1 cellular context compared by ENCODE assay signal in genomic region chr12:109097435-109098141, GRCh38.
A peak's percentile ranks its signal among the peaks of the same experiment; 100 is the strongest.
TF ChIP-seq lines count a peak whose summit lies in the region.

UNG (plus strand) TSS chr12:109097597; CDS start chr12:109097680, 83 bp downstream.

TF ChIP-seq in K562, 482 proteins besides CTCF, POLR2A, EP300 and RAD21 (continued from another document and continues in another):
- TF ChIP-seq, protein P1, sequence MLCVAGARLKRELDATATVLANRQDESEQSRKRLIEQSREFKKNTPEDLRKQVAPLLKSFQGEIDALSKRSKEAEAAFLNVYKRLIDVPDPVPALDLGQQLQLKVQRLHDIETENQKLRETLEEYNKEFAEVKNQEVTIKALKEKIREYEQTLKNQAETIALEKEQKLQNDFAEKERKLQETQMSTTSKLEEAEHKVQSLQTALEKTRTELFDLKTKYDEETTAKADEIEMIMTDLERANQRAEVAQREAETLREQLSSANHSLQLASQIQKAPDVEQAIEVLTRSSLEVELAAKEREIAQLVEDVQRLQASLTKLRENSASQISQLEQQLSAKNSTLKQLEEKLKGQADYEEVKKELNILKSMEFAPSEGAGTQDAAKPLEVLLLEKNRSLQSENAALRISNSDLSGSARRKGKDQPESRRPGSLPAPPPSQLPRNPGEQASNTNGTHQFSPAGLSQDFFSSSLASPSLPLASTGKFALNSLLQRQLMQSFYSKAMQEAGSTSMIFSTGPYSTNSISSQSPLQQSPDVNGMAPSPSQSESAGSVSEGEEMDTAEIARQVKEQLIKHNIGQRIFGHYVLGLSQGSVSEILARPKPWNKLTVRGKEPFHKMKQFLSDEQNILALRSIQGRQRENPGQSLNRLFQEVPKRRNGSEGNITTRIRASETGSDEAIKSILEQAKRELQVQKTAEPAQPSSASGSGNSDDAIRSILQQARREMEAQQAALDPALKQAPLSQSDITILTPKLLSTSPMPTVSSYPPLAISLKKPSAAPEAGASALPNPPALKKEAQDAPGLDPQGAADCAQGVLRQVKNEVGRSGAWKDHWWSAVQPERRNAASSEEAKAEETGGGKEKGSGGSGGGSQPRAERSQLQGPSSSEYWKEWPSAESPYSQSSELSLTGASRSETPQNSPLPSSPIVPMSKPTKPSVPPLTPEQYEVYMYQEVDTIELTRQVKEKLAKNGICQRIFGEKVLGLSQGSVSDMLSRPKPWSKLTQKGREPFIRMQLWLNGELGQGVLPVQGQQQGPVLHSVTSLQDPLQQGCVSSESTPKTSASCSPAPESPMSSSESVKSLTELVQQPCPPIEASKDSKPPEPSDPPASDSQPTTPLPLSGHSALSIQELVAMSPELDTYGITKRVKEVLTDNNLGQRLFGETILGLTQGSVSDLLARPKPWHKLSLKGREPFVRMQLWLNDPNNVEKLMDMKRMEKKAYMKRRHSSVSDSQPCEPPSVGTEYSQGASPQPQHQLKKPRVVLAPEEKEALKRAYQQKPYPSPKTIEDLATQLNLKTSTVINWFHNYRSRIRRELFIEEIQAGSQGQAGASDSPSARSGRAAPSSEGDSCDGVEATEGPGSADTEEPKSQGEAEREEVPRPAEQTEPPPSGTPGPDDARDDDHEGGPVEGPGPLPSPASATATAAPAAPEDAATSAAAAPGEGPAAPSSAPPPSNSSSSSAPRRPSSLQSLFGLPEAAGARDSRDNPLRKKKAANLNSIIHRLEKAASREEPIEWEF (CRISPR knock-in tag; IDR thresholded peaks at IDR 0.05): no peak
- TF ChIP-seq TCFL5 (CRISPR knock-in tag; conservative IDR thresholded peaks at IDR 0.05) (no peak), NR2C1 (IDR thresholded peaks at IDR 0.05) (no peak), NR2C1 (tag; IDR thresholded peaks at IDR 0.05) (no peak), SIN3B (IDR thresholded peaks at IDR 0.05; ENCODE audit: low read depth) (peak; percentile 67), EGR1 (conservative IDR thresholded peaks at IDR 0.05) (peak; percentile 33; the same call in 1 of the 2 replicates), ZNF324 (CRISPR knock-in tag; IDR thresholded peaks at IDR 0.05) (no peak), IRF2 (CRISPR knock-in tag; IDR thresholded peaks at IDR 0.05) (no peak), SAFB2 (IDR thresholded peaks at IDR 0.05; ENCODE audit: borderline replicate concordance, low read depth, low read length, severe bottlenecking) (no peak), NFXL1 (CRISPR knock-in tag; IDR thresholded peaks at IDR 0.05) (no peak), CCNT2 (IDR thresholded peaks at IDR 0.05; ENCODE audit: borderline replicate concordance, extremely low read depth, insufficient read length, low read depth, low read length) (no peak), KDM5B (IDR thresholded peaks at IDR 0.05; ENCODE audit: insufficient replicate concordance, low read depth, low read length) (peak; percentile 52), PCBP2 (IDR thresholded peaks at IDR 0.05; ENCODE audit: low read depth, low read length, poor library complexity, severe bottlenecking) (no peak), CEBPG (CRISPR knock-in tag; IDR thresholded peaks at IDR 0.05) (no peak), CEBPG (tag; conservative IDR thresholded peaks at IDR 0.05 in 1 of 2, IDR thresholded peaks at IDR 0.05 in 1 of 2) (no peak), ZNF354B (CRISPR knock-in tag; IDR thresholded peaks at IDR 0.05) (no peak), CBX2 (IDR thresholded peaks at IDR 0.05; ENCODE audit: insufficient read depth, low read length, poor library complexity, severe bottlenecking) (no peak), SRF (CRISPR knock-in tag; IDR thresholded peaks at IDR 0.05) (no peak), PURB (CRISPR knock-in tag; IDR thresholded peaks at IDR 0.05; ENCODE audit: low read depth) (no peak), ZNF76 (CRISPR knock-in tag; IDR thresholded peaks at IDR 0.05; ENCODE audit: borderline replicate concordance) (no peak), RFX1 (IDR thresholded peaks at IDR 0.05) (no peak), CTBP1 (IDR thresholded peaks at IDR 0.05; ENCODE audit: borderline replicate concordance) (no peak), NR4A1 (CRISPR knock-in tag; IDR thresholded peaks at IDR 0.05) (no peak), NR4A1 (tag; IDR thresholded peaks at IDR 0.05) (no peak), IRF1 (CRISPR knock-in tag; IDR thresholded peaks at IDR 0.05; ENCODE audit: borderline replicate concordance) (no peak), XRCC3 (IDR thresholded peaks at IDR 0.05) (no peak), ZNF583 (CRISPR knock-in tag; IDR thresholded peaks at IDR 0.05) (no peak), SMARCE1 (IDR thresholded peaks at IDR 0.05) (no peak), SREBF1 (IDR thresholded peaks at IDR 0.05; ENCODE audit: borderline replicate concordance, low read depth, low read length) (no peak), CTCFL (IDR thresholded peaks at IDR 0.05; ENCODE audit: borderline replicate concordance, insufficient read depth, low read depth, low read length, poor library complexity, severe bottlenecking) (no peak), HMGXB4 (CRISPR knock-in tag; IDR thresholded peaks at IDR 0.05) (no peak), FOXA1 (IDR thresholded peaks at IDR 0.05; ENCODE audit: borderline replicate concordance) (no peak), NR3C1 (CRISPR knock-in tag; IDR thresholded peaks at IDR 0.05) (no peak), ELF2 (CRISPR knock-in tag; IDR thresholded peaks at IDR 0.05) (no peak), FOXK2 (conservative IDR thresholded peaks at IDR 0.05 in 1 of 2, IDR thresholded peaks at IDR 0.05 in 1 of 2; ENCODE audit: low read depth in 2 of 2) (peak; percentile 87 to 90), TBL1XR1 (IDR thresholded peaks at IDR 0.05; ENCODE audit: low read length in 2 of 2) (no peak), ZNF584 (CRISPR knock-in tag; IDR thresholded peaks at IDR 0.05; ENCODE audit: low read depth) (no peak), ZKSCAN8 (CRISPR knock-in tag; IDR thresholded peaks at IDR 0.05) (no peak), CREM (IDR thresholded peaks at IDR 0.05; ENCODE audit: low read depth) (0 out of 2 replicates have a peak, but pooled peaks have one; percentile 18), ZC3H4 (CRISPR knock-in tag; IDR thresholded peaks at IDR 0.05; ENCODE audit: borderline replicate concordance) (no peak), GATAD2A (IDR thresholded peaks at IDR 0.05) (no peak), ZNF263 (CRISPR knock-in tag; IDR thresholded peaks at IDR 0.05; ENCODE audit: borderline replicate concordance) (no peak), USF1 (CRISPR knock-in tag; IDR thresholded peaks at IDR 0.05) (peak; percentile 78)
- TF ChIP-seq, protein P2, sequence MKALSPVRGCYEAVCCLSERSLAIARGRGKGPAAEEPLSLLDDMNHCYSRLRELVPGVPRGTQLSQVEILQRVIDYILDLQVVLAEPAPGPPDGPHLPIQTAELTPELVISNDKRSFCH (CRISPR knock-in tag; IDR thresholded peaks at IDR 0.05): no peak
- TF ChIP-seq, protein P2 (tag; IDR thresholded peaks at IDR 0.05): no peak
- TF ChIP-seq, protein P3, sequence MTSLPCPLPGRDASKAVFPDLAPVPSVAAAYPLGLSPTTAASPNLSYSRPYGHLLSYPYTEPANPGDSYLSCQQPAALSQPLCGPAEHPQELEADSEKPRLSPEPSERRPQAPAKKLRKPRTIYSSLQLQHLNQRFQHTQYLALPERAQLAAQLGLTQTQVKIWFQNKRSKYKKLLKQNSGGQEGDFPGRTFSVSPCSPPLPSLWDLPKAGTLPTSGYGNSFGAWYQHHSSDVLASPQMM (CRISPR knock-in tag; IDR thresholded peaks at IDR 0.05): no peak
- TF ChIP-seq, protein P4, sequence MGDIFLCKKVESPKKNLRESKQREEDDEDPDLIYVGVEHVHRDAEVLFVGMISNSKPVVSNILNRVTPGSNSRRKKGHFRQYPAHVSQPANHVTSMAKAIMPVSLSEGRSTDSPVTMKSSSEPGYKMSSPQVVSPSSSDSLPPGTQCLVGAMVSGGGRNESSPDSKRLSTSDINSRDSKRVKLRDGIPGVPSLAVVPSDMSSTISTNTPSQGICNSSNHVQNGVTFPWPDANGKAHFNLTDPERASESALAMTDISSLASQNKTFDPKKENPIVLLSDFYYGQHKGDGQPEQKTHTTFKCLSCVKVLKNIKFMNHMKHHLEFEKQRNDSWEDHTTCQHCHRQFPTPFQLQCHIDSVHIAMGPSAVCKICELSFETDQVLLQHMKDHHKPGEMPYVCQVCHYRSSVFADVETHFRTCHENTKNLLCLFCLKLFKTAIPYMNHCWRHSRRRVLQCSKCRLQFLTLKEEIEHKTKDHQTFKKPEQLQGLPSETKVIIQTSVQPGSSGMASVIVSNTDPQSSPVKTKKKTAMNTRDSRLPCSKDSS (IDR thresholded peaks at IDR 0.05; ENCODE audit: low read depth, partially characterized antibody): no peak
- TF ChIP-seq, protein P5, sequence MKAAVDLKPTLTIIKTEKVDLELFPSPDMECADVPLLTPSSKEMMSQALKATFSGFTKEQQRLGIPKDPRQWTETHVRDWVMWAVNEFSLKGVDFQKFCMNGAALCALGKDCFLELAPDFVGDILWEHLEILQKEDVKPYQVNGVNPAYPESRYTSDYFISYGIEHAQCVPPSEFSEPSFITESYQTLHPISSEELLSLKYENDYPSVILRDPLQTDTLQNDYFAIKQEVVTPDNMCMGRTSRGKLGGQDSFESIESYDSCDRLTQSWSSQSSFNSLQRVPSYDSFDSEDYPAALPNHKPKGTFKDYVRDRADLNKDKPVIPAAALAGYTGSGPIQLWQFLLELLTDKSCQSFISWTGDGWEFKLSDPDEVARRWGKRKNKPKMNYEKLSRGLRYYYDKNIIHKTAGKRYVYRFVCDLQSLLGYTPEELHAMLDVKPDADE (conservative IDR thresholded peaks at IDR 0.05; ENCODE audit: control insufficient read depth, low read depth, low read length): no peak; the same call in 1 of the 2 replicates
- TF ChIP-seq, protein P6, sequence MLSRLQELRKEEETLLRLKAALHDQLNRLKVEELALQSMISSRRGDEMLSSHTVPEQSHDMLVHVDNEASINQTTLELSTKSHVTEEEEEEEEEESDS (CRISPR knock-in tag; IDR thresholded peaks at IDR 0.05): no peak
- TF ChIP-seq, protein P7, sequence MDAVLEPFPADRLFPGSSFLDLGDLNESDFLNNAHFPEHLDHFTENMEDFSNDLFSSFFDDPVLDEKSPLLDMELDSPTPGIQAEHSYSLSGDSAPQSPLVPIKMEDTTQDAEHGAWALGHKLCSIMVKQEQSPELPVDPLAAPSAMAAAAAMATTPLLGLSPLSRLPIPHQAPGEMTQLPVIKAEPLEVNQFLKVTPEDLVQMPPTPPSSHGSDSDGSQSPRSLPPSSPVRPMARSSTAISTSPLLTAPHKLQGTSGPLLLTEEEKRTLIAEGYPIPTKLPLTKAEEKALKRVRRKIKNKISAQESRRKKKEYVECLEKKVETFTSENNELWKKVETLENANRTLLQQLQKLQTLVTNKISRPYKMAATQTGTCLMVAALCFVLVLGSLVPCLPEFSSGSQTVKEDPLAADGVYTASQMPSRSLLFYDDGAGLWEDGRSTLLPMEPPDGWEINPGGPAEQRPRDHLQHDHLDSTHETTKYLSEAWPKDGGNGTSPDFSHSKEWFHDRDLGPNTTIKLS (IDR thresholded peaks at IDR 0.05; ENCODE audit: borderline replicate concordance, low read depth): no peak
- TF ChIP-seq, protein P8, sequence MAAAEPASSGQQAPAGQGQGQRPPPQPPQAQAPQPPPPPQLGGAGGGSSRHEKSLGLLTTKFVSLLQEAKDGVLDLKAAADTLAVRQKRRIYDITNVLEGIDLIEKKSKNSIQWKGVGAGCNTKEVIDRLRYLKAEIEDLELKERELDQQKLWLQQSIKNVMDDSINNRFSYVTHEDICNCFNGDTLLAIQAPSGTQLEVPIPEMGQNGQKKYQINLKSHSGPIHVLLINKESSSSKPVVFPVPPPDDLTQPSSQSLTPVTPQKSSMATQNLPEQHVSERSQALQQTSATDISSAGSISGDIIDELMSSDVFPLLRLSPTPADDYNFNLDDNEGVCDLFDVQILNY (CRISPR knock-in tag; IDR thresholded peaks at IDR 0.05): no peak; the same call in 1 of the 2 replicates
- TF ChIP-seq, protein P9, sequence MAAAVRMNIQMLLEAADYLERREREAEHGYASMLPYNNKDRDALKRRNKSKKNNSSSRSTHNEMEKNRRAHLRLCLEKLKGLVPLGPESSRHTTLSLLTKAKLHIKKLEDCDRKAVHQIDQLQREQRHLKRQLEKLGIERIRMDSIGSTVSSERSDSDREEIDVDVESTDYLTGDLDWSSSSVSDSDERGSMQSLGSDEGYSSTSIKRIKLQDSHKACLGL (CRISPR knock-in tag; IDR thresholded peaks at IDR 0.05; ENCODE audit: borderline replicate concordance, poor library complexity, severe bottlenecking): peak; percentile 75
